8 cellular contexts compared by ENCODE assay signal in genomic region chr19:54029930-54030490, GRCh38. TPM values are rescaled to one million over a fixed set of nuclear protein-coding genes. Genes with fewer than 3 reads are reported as not detected.
DNase-seq lines count a peak whose midpoint lies in the region; ATAC-seq and TF ChIP-seq lines count a peak whose summit lies in the region.

No MANE protein-coding gene starts in this region.

- CTCF ChIA-PET in AG04449 (lab: Yijun Ruan, JAX) = interaction anchor here (0.6 to 11.4 kb wide), 27 partner anchors 7 to 241 kb away, joined by 3 to 170 read pairs (median 5); no protein-coding TSS in a partner anchor

- POLR2A ChIA-PET in AG04449 (lab: Yijun Ruan, JAX) = no interaction called here

- H3K27ac Mint-ChIP-seq in activated T-cell treated with anti-CD3 and anti-CD28 coated beads, Interleukin-2, amount 50 U/mL, for 24 hours = no peak overlapping the region
- H3K27ac Mint-ChIP-seq in osteocyte (ENCODE audit: unreplicated experiment) = no peak overlapping the region

- no peaks in the 10 kb centered on the region for H3K27me3 ChIP-seq in NT2/D1 (ENCODE audit: insufficient read depth, insufficient read length)

- no peaks in the 10 kb centered on the region for H3K36me3 Mint-ChIP-seq in activated T-cell treated with anti-CD3 and anti-CD28 coated beads, Interleukin-2, amount 50 U/mL, for 24 hours (ENCODE audit: low read depth)
- H3K36me3 Mint-ChIP-seq in osteocyte (ENCODE audit: unreplicated experiment) = no peaks in the 10 kb centered on the region

- no peak overlapping the region for H3K4me3 ChIP-seq in AG04449 (ENCODE audit: low read depth, low read length)
- H3K4me3 ChIP-seq in NT2/D1 (ENCODE audit: insufficient read length, low read depth) = no peak overlapping the region
- no peak overlapping the region for H3K4me3 ChIP-seq in fibroblast of pulmonary artery (replicated peaks; ENCODE audit: low read depth, low read length)

- no peak overlapping the region for H3K4me3 Mint-ChIP-seq in activated T-cell treated with anti-CD3 and anti-CD28 coated beads, Interleukin-2, amount 50 U/mL, for 24 hours
- no peak overlapping the region for H3K4me3 Mint-ChIP-seq in osteocyte (ENCODE audit: unreplicated experiment)

- in situ Hi-C loops in GM13976 (cut with MboI; ENCODE audit: low sequenced_read_pairs, unreplicated experiment) = loop anchor here (10.0 kb wide), 1 partner anchor 185 kb away; no protein-coding TSS in a partner anchor

- H3K9me3 Mint-ChIP-seq in activated T-cell treated with anti-CD3 and anti-CD28 coated beads, Interleukin-2, amount 50 U/mL, for 24 hours = no peaks in the 10 kb centered on the region
- no peaks in the 10 kb centered on the region for H3K9me3 Mint-ChIP-seq in osteocyte (ENCODE audit: unreplicated experiment)

- H3K4me1 ChIP-seq in NT2/D1 (ENCODE audit: insufficient read depth, insufficient read length) = no peaks in the 10 kb centered on the region

- no peaks in the 10 kb centered on the region for H3K9me3 ChIP-seq in NT2/D1 (ENCODE audit: insufficient read depth, low read length)

- H3K36me3 ChIP-seq in NT2/D1 (ENCODE audit: insufficient read depth, insufficient read length, low read length) = no peaks in the 10 kb centered on the region

- H3K9ac ChIP-seq in NT2/D1 (ENCODE audit: insufficient read length, low read depth) = no peak overlapping the region

- DNase-seq in AG04449 (ENCODE audit: low read depth, low spot score) = no peak
- peak; percentile 54 for DNase-seq in GM13976 (ENCODE audit: low spot score)
- DNase-seq in NT2/D1 (ENCODE audit: low read depth, low spot score) = peak; percentile 76
- peak; percentile 59 for DNase-seq in activated T-cell treated with anti-CD3 and anti-CD28 coated beads, Interleukin-2, amount 50 U/mL, for 24 hours
- peak; percentile 82 for DNase-seq in fibroblast of pulmonary artery (ENCODE audit: low read depth)
- DNase-seq in osteocyte (ENCODE audit: extremely low spot score, unreplicated experiment) = no peak
- DNase-seq in NCI-H128 (lab: John Stamatoyannopoulos, UW; ENCODE audit: unreplicated experiment) = no peak

- ATAC-seq in HG02885 (IDR thresholded peaks at IDR 0.05; ENCODE audit: poor library complexity, unreplicated experiment) = no peak

- peaks cover 47% of the 10 kb centered on the region for H3K27me3 Mint-ChIP-seq in activated T-cell treated with anti-CD3 and anti-CD28 coated beads, Interleukin-2, amount 50 U/mL, for 24 hours
- no peaks in the 10 kb centered on the region for H3K27me3 Mint-ChIP-seq in osteocyte (ENCODE audit: unreplicated experiment)

- H3K4me1 Mint-ChIP-seq in activated T-cell treated with anti-CD3 and anti-CD28 coated beads, Interleukin-2, amount 50 U/mL, for 24 hours (ENCODE audit: low read depth) = no peaks in the 10 kb centered on the region
- no peaks in the 10 kb centered on the region for H3K4me1 Mint-ChIP-seq in osteocyte (ENCODE audit: unreplicated experiment)

- TF ChIP-seq CTCF in AG04449 (IDR thresholded peaks at IDR 0.05; ENCODE audit: insufficient read depth, low read length, missing control alignments) (peak; percentile 69), GM13976 (IDR thresholded peaks at IDR 0.05; ENCODE audit: borderline replicate concordance, control extremely low read depth, extremely low read depth, insufficient read depth, missing control alignments) (peak; percentile 65), fibroblast of pulmonary artery (IDR thresholded peaks at IDR 0.05; ENCODE audit: low read length, missing control alignments) (peak; percentile 75), osteocyte (IDR thresholded peaks at IDR 0.05) (peak; percentile 58)

RNA-seq across cellular contexts. Expression of gene VSTM1, which starts 33.7 kb away (rescaled TPM):
- not detected in 2 replicates for total RNA-seq in osteocyte

RNA-seq across cellular contexts. Expression of gene CACNG6, which starts 38.6 kb away (rescaled TPM):
- not detected in 2 replicates for total RNA-seq in osteocyte

RNA-seq across cellular contexts. Expression of gene TARM1, which starts 51.2 kb away (rescaled TPM):
- not detected in 2 replicates for total RNA-seq in osteocyte

Comparison
In these comparisons a context has a peak if more than half of its experiments do, and no peak if none do; other contexts are left out.
1. DNase-seq: peak in GM13976 (single experiment), NT2/D1 (single experiment), activated T-cell treated with anti-CD3 and anti-CD28 coated beads, Interleukin-2, amount 50 U/mL, for 24 hours (single experiment) and fibroblast of pulmonary artery (single experiment); none in AG04449 (single experiment), osteocyte (single experiment) and NCI-H128 (single experiment).
2. Peak in every context shown above with its lines, with median percentiles within 50 percentile points of each other: CTCF ChIP-seq.